ENCODE assay signal across 15 cellular contexts in the genomic region with DNA sequence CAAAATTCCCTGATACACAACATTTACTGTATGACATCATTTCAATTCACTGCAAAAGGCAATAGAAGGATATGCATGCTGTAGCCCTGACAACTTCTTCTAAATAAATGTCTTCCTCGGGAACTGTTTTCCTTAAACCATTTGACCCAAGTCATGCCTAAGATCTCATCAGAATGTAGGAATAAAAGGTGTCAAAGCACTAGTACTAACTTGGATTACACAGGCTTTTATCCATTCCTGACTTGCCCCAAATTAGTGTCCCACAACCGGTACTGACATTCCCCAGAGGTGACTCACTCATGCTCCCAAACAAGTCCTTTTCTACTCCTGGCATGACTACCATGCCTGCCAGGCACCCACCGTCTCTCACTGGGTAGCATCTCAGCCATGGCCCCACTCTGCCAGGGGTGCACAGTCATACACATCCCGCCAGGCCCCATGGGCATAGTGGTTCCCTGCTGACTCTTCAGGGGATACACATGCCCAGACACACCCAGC. TPM values are rescaled to one million over a fixed set of nuclear protein-coding genes. Genes with fewer than 3 reads are reported as not detected.
DNase-seq lines count a peak whose midpoint lies in the region; ATAC-seq and TF ChIP-seq lines count a peak whose summit lies in the region.
"Had no signal": no experiment of that assay in that cellular context is flagged by ENCODE, and none has a peak within 500 bp of the region (broad histone marks: within the 10 kb centered on the region; RNA-seq: fewer than 3 reads in every experiment).

No MANE protein-coding gene starts in this region.

- intact Hi-C loops in PC-3 (cut with micrococcal nuclease), result no loop called here
- intact Hi-C loops in Right ventricle myocardium superior (cut with DNase I), result no loop called here

- no peaks in the 10 kb centered on the region for H4K20me1 ChIP-seq in PC-3 (ENCODE audit: low read length)

- DNase-seq in GM03348 (ENCODE audit: low spot score), result peak; percentile 80
- DNase-seq in PC-3, result peak; percentile 84
- DNase-seq in dermis blood vessel endothelial cell, result peak; percentile 13
- DNase-seq in myocyte (ENCODE audit: low read depth), result peak; percentile 45
- no peak for DNase-seq in NCI-H1417 treated with DMSO at 0.1 percent for 48 hours (lab: John Stamatoyannopoulos, UW)
- DNase-seq in Right ventricle myocardium superior, result no peak
- DNase-seq: activated CD4-positive, alpha-beta memory T cell treated with anti-CD3 and anti-CD28 coated beads, Interleukin-2, amount 10 ng/mL, durations not matched to agents 7 days and 5 days; activated naive CD4-positive, alpha-beta T cell treated with anti-CD3 and anti-CD28 coated beads, Interleukin-2, amount 50 U/mL, for 16 hours; effector memory CD4-positive, alpha-beta T cell; NCI-H446 treated with DMSO at 0.1 percent for 48 hours; uterus had no signal

- H3K27me3 ChIP-seq in PC-3 (ENCODE audit: low read length), result no peaks in the 10 kb centered on the region
- H3K27me3 ChIP-seq: uterus had no signal

- CTCF ChIA-PET in PC-3 (lab: Charles Lee), result no interaction called here

- no peaks in the 10 kb centered on the region for H3F3A ChIP-seq in PC-3 (ENCODE audit: low read length, unreplicated experiment)

- no peak overlapping the region for H3K27ac ChIP-seq in PC-3 (ENCODE audit: low read length)
- H3K27ac ChIP-seq: SK-N-MC, uterus had no signal

- H3K36me3 ChIP-seq in PC-3 (ENCODE audit: low read depth, low read length), result no peaks in the 10 kb centered on the region
- H3K36me3 ChIP-seq: uterus had no signal

- H3K79me2 ChIP-seq in PC-3 (ENCODE audit: low read length), result no peaks in the 10 kb centered on the region

- POLR2A ChIA-PET in PC-3 (lab: Charles Lee; ENCODE audit: unreplicated experiment), result no interaction called here

- no peak overlapping the region for H3K9ac ChIP-seq in PC-3 (ENCODE audit: low read length)

- peaks cover 28% of the 10 kb centered on the region for H3K4me1 ChIP-seq in PC-3 (ENCODE audit: insufficient read depth, low read length)
- H3K4me1 ChIP-seq: uterus had no signal

- no TSS peak for BruUV-seq in PC-3 (replicated peaks; lab: Mats Ljungman, UMichigan)

- 0 out of 2 replicates have a peak overlapping the region, but pooled peaks have one; percentile 5 for H3K4me2 ChIP-seq in PC-3 (ENCODE audit: low read length)

- peak; percentile 95 for ATAC-seq in PC-3
- no peak for ATAC-seq in HG03439 (IDR thresholded peaks at IDR 0.05; ENCODE audit: unreplicated experiment)
- no peak for ATAC-seq in Right ventricle myocardium superior (ENCODE audit: poor library complexity)
- no peak for ATAC-seq in GM21528 (IDR thresholded peaks at IDR 0.05; ENCODE audit: low FRiP score, unreplicated experiment)

- H2AFZ ChIP-seq in PC-3 (ENCODE audit: low read length), result no peak overlapping the region

- no peaks in the 10 kb centered on the region for H3K9me2 ChIP-seq in PC-3 (replicated peaks; ENCODE audit: low read length)

- H3K4me3 ChIP-seq in PC-3 (ENCODE audit: low read length), result no peak overlapping the region
- H3K4me3 ChIP-seq: SK-N-MC, skin epidermis, uterus had no signal

- H3K9me3 ChIP-seq in PC-3 (ENCODE audit: low read length), result no peaks in the 10 kb centered on the region
- H3K9me3 ChIP-seq: uterus had no signal

- TF ChIP-seq CTCF in PC-3 (conservative IDR thresholded peaks at IDR 0.05; ENCODE audit: low read depth, low read length), result no peak

RNA-seq across cellular contexts. Expression of gene MTX3, which starts 34.8 kb away (rescaled TPM):
- total RNA-seq in PC-3 (2014; rRNA removed) (7.0 and 7.1 TPM in 2 replicates), dermis blood vessel endothelial cell (7.0 and 8.5 TPM in 2 replicates), myocyte (32.0 and 40.1 TPM in 2 replicates), Right ventricle myocardium superior (8.2 TPM)
- polyA plus RNA-seq in myocyte (2012), result 7.2 TPM

Comparison
In these comparisons a context has a peak if more than half of its experiments do, and no peak if none do; other contexts are left out.
1. DNase-seq: peak in GM03348 (single experiment), PC-3 (single experiment), dermis blood vessel endothelial cell (single experiment) and myocyte (single experiment); none in NCI-H1417 treated with DMSO at 0.1 percent for 48 hours (single experiment) and Right ventricle myocardium superior (single experiment).